17 cellular contexts compared by ENCODE assay signal in the genomic region with DNA sequence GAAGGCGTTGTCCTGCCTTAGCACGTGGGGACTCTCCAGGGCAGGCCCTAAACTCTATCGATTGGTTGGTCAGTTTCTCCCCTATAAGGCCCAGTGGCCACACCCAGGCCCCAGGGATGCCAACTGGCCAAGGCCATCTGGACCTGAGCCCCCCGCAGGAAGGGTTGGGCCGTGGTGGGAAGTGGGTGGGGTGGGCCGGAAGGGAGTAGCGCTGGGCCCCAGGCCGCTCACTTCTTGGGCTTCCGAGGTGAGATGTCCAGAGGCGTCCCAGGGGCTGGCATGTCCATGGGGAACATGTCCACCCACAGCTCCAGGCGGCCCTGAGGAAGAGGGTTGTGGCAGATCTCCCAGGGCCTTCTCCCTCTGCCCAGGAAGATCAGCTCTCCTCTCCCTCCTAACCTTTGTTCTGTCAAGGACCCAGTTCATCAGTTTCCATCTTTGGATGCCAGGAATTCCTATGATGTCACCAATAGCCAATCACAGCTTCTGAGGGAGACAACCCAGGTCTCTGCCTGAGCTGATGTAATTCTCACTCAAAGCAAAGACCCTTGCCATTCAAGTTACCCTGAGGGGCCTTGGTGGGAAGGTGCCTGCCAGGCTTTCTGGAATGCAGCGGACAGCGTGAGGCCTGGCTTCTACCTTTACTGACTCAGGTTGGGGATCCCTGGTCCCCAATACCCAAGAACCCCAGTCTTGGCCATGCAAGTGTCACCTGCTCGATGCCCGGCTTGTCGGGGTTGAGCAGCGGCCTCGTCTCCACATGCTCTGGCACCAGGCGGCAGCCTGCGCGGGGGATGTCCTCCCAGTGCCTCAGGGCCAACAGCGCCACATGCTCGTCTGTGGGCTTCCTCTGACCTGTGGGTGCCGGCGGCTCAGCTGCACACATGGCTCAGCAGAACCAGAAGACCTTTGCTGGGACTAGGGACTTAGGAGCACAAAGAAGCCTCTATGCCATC. TPM values are rescaled to one million over a fixed set of nuclear protein-coding genes. Genes with fewer than 3 reads are reported as not detected.
DNase-seq lines count a peak whose midpoint lies in the region; ATAC-seq and TF ChIP-seq lines count a peak whose summit lies in the region.
"Had no signal": no experiment of that assay in that cellular context is flagged by ENCODE, and none has a peak within 500 bp of the region (broad histone marks: within the 10 kb centered on the region; RNA-seq: fewer than 3 reads in every experiment).

No MANE protein-coding gene starts in this region.

- H3K9me3 ChIP-seq in RWPE2 (ENCODE audit: severe bottlenecking) (no peaks in the 10 kb centered on the region), spleen (peaks cover 0 to 2% (median 1%) of the 10 kb centered on the region in 8 donors)
- H3K9me3 ChIP-seq: A549, tibial artery had no signal

- 80 to 87% (median 84%) methylated on average over 22 to 25 of the region's 25 CpGs for WGBS in spleen, 5 donors

- CTCF ChIA-PET in activated CD4-positive, alpha-beta memory T cell treated with anti-CD3 and anti-CD28 coated beads, Interleukin-2, amount 10 ng/mL, durations not matched to agents 7 days and 5 days (lab: Charles Lee) = no interaction called here

- DNase-seq in activated effector memory CD4-positive, alpha-beta T cell treated with anti-CD3 and anti-CD28 coated beads, Interleukin-2, amount 50 U/mL, for 16 hours = peak; percentile 57
- no peak for DNase-seq in activated effector memory CD4-positive, alpha-beta T cell treated with Interleukin-2 at 50 U/mL for 16 hours
- peak; percentile 61 for DNase-seq in RWPE2 (ENCODE audit: low spot score)
- peak; percentile 89 for DNase-seq in islet precursor cell
- peak; percentile 69 for DNase-seq in spleen
- DNase-seq in activated CD4-positive, alpha-beta memory T cell treated with anti-CD3 and anti-CD28 coated beads, Interleukin-2, amount 10 ng/mL, durations not matched to agents 7 days and 5 days = no peak
- DNase-seq in cortex of kidney (lab: John Stamatoyannopoulos, UW) = no peak
- no peak for DNase-seq in NCI-H524 (lab: John Stamatoyannopoulos, UW)
- DNase-seq: activated CD4-positive, alpha-beta T cell treated with anti-CD3 and anti-CD28 coated beads for 4 hours; activated T-cell treated with anti-CD3 and anti-CD28 coated beads for 4 hours; NCI-H1105; SHP77 treated with DMSO at 0.1 percent for 48 hours; stimulated activated CD4-positive, alpha-beta T cell treated with anti-CD3 and anti-CD28 coated beads, Interleukin-4, amount 100 ng/mL, for 4 hours had no signal

- TF ChIP-seq CTCF in RWPE2 (IDR thresholded peaks at IDR 0.05; ENCODE audit: poor library complexity, severe bottlenecking) (no peak), spleen (IDR thresholded peaks at IDR 0.05 in 8 of 11, conservative IDR thresholded peaks at IDR 0.05 in 3 of 11) (no peak)

- intact Hi-C loops in spleen (cut with DNase I; ENCODE audit: low total_unique reads) = no loop called here

- peaks cover 5% of the 10 kb centered on the region for H3K36me3 Mint-ChIP-seq in activated CD4-positive, alpha-beta memory T cell treated with anti-CD3 and anti-CD28 coated beads, Interleukin-2, amount 10 ng/mL, durations not matched to agents 7 days and 5 days (ENCODE audit: low read depth)

- no peaks in the 10 kb centered on the region for H3K27me3 Mint-ChIP-seq in activated CD4-positive, alpha-beta memory T cell treated with anti-CD3 and anti-CD28 coated beads, Interleukin-2, amount 10 ng/mL, durations not matched to agents 7 days and 5 days
- H3K27me3 Mint-ChIP-seq: activated naive CD8-positive, alpha-beta T cell treated with anti-CD3 and anti-CD28 coated beads, Interleukin-2, amount 10 ng/mL, durations not matched to agents 7 days and 5 days had no signal

- no peak overlapping the region for H3K4me3 ChIP-seq in RWPE2 (ENCODE audit: severe bottlenecking)
- no peak overlapping the region for H3K4me3 ChIP-seq in spleen
- H3K4me3 ChIP-seq: A549, tibial artery had no signal

- no peak overlapping the region for H3K4me3 Mint-ChIP-seq in activated CD4-positive, alpha-beta memory T cell treated with anti-CD3 and anti-CD28 coated beads, Interleukin-2, amount 10 ng/mL, durations not matched to agents 7 days and 5 days
- H3K4me3 Mint-ChIP-seq: activated naive CD8-positive, alpha-beta T cell treated with anti-CD3 and anti-CD28 coated beads, Interleukin-2, amount 10 ng/mL, durations not matched to agents 7 days and 5 days; CD8-positive, alpha-beta memory T cell had no signal

- H3K36me3 ChIP-seq in RWPE2 (ENCODE audit: low read depth) (no peaks in the 10 kb centered on the region), spleen (no peaks in the 10 kb centered on the region)
- H3K36me3 ChIP-seq: tibial artery had no signal

- H3K27ac ChIP-seq in RWPE2 (ENCODE audit: poor library complexity, severe bottlenecking) (no peak overlapping the region), spleen (peak overlapping the region in 1 of 8 donors; percentile 21)
- H3K27ac ChIP-seq: tibial artery had no signal

- no peak overlapping the region for H3K27ac Mint-ChIP-seq in activated CD4-positive, alpha-beta memory T cell treated with anti-CD3 and anti-CD28 coated beads, Interleukin-2, amount 10 ng/mL, durations not matched to agents 7 days and 5 days
- H3K27ac Mint-ChIP-seq: activated naive CD8-positive, alpha-beta T cell treated with anti-CD3 and anti-CD28 coated beads, Interleukin-2, amount 10 ng/mL, durations not matched to agents 7 days and 5 days; CD8-positive, alpha-beta memory T cell had no signal

- peaks cover under 1% of the 10 kb centered on the region for H3K9me3 Mint-ChIP-seq in activated CD4-positive, alpha-beta memory T cell treated with anti-CD3 and anti-CD28 coated beads, Interleukin-2, amount 10 ng/mL, durations not matched to agents 7 days and 5 days
- H3K9me3 Mint-ChIP-seq: activated naive CD8-positive, alpha-beta T cell treated with anti-CD3 and anti-CD28 coated beads, Interleukin-2, amount 10 ng/mL, durations not matched to agents 7 days and 5 days had no signal

- H3K4me1 Mint-ChIP-seq in activated CD4-positive, alpha-beta memory T cell treated with anti-CD3 and anti-CD28 coated beads, Interleukin-2, amount 10 ng/mL, durations not matched to agents 7 days and 5 days = no peaks in the 10 kb centered on the region
- H3K4me1 Mint-ChIP-seq: CD8-positive, alpha-beta memory T cell had no signal

- ATAC-seq in RWPE2 (ENCODE audit: low read depth) = no peak

- POLR2A ChIA-PET in activated CD4-positive, alpha-beta memory T cell treated with anti-CD3 and anti-CD28 coated beads, Interleukin-2, amount 10 ng/mL, durations not matched to agents 7 days and 5 days (lab: Charles Lee) = no interaction called here

- TF ChIP-seq POLR2A in spleen (IDR thresholded peaks at IDR 0.05) = no peak

- H3K27me3 ChIP-seq in RWPE2 (ENCODE audit: insufficient read depth, poor library complexity, severe bottlenecking) (no peaks in the 10 kb centered on the region), spleen (replicated peaks in 1 of 7) (no peaks in the 10 kb centered on the region)

- H3K4me1 ChIP-seq in RWPE2 (ENCODE audit: insufficient read depth, poor library complexity, severe bottlenecking) (no peaks in the 10 kb centered on the region), spleen (peaks cover 0 to 34% (median 6%) of the 10 kb centered on the region in 6 donors)

RNA-seq across cellular contexts. Expression of a gene that starts 14.4 kb away (rescaled TPM):
- total RNA-seq in spleen = 1 to 10 TPM in 1 of 7 donors, under 1 TPM in 6; 0.19 to 1.6 (median 0.34) TPM
- under 1 TPM; 0.06 to 0.17 (median 0.16) TPM for polyA plus RNA-seq in spleen
- 10 to 100 TPM; 22.2 to 23.7 TPM for total RNA-seq in activated CD4-positive, alpha-beta memory T cell treated with anti-CD3 and anti-CD28 coated beads, Interleukin-2, amount 10 ng/mL, durations not matched to agents 7 days and 5 days

Comparison
In these comparisons a context has a peak if more than half of its experiments do, and no peak if none do; other contexts are left out.
1. DNase-seq: peak in activated effector memory CD4-positive, alpha-beta T cell treated with anti-CD3 and anti-CD28 coated beads, Interleukin-2, amount 50 U/mL, for 16 hours (single experiment), RWPE2 (single experiment), islet precursor cell (single experiment) and spleen (single experiment); none in activated effector memory CD4-positive, alpha-beta T cell treated with Interleukin-2 at 50 U/mL for 16 hours (single experiment), activated CD4-positive, alpha-beta memory T cell treated with anti-CD3 and anti-CD28 coated beads, Interleukin-2, amount 10 ng/mL, durations not matched to agents 7 days and 5 days (single experiment), cortex of kidney (single experiment) and NCI-H524 (0 of 2).
2. RNA of a gene that starts 14.4 kb away (total RNA-seq): 22.2 to 23.7 TPM in activated CD4-positive, alpha-beta memory T cell treated with anti-CD3 and anti-CD28 coated beads, Interleukin-2, amount 10 ng/mL, durations not matched to agents 7 days and 5 days; 0.19 to 1.6 TPM in spleen; every median in the first group is over 4 times any median in the second.